Comparison of ENCODE assay signal across 1 cellular context in the genomic region with DNA sequence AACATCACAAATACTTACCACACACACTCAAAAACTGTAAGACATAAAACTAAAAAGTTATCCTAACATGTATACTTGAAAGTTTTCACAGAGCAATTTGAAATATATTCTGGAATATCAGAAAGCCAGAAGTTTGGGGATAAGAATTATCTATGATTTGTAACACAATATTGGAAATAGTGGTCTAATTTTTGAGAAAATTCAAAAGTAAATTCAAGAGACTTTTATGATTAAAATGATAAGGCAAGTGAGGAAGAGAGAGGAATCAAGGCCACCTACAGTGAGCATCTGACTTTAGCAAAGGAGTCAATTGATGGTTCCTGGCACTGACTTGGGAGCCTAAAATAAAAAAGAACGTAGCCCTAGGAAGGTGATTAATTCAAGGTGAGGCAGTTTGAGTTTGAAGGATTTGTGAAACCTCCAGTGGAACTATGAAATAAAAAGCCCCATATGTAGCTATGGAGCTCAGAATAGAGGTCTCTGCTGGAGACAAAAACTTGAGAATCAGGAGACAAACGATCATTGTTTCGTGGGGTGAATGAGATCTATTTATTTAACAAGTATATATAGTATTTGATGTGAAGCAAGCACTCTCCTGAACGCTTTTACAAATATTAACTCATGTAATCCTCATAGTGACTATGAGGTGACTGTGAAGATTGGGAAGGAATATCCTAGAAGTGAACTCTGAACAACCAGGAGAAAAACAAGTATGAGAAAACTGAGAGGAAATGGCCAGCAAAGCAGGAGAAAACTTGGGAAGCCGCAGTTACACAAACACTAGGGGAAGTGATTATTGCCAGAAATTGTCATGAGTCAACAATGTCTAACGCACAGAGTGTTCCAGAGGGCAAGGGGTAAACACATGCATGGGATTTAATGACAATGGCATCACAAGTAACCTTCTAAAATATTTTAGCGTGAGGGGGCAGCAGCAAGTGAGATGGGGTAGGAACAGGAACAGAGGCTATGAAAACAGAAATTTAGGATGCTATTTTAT.
TF ChIP-seq lines count a peak whose summit lies in the region.

No MANE protein-coding gene starts in this region.

TF ChIP-seq in HepG2, 621 proteins besides CTCF, POLR2A, EP300 and RAD21 (continued from another document and continues in another):
- no peak for TF ChIP-seq SMARCE1 (IDR thresholded peaks at IDR 0.05; ENCODE audit: borderline replicate concordance)
- TF ChIP-seq THYN1 (CRISPR knock-in tag; IDR thresholded peaks at IDR 0.05; ENCODE audit: borderline replicate concordance, low read depth): no peak
- peak; percentile 100 for TF ChIP-seq TBX2 (CRISPR knock-in tag; IDR thresholded peaks at IDR 0.05; ENCODE audit: borderline replicate concordance)
- TF ChIP-seq UBTF (CRISPR knock-in tag; IDR thresholded peaks at IDR 0.05): peak; percentile 37; the same call in 1 of the 2 replicates
- TF ChIP-seq, protein P1, sequence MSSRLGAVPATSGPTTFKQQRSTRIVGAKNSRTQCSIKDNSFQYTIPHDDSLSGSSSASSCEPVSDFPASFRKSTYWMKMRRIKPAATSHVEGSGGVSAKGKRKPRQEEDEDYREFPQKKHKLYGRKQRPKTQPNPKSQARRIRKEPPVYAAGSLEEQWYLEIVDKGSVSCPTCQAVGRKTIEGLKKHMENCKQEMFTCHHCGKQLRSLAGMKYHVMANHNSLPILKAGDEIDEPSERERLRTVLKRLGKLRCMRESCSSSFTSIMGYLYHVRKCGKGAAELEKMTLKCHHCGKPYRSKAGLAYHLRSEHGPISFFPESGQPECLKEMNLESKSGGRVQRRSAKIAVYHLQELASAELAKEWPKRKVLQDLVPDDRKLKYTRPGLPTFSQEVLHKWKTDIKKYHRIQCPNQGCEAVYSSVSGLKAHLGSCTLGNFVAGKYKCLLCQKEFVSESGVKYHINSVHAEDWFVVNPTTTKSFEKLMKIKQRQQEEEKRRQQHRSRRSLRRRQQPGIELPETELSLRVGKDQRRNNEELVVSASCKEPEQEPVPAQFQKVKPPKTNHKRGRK (CRISPR knock-in tag; IDR thresholded peaks at IDR 0.05): no peak
- TF ChIP-seq KLF13 (CRISPR knock-in tag; IDR thresholded peaks at IDR 0.05): no peak
- no peak for TF ChIP-seq ZC3H4 (CRISPR knock-in tag; IDR thresholded peaks at IDR 0.05; ENCODE audit: borderline replicate concordance)
- TF ChIP-seq NR1H2 (CRISPR knock-in tag; IDR thresholded peaks at IDR 0.05; ENCODE audit: borderline replicate concordance, low read depth): no peak
- TF ChIP-seq ASH2L (IDR thresholded peaks at IDR 0.05; ENCODE audit: insufficient read length, low read depth, low read length): peak; percentile 93
- peak; percentile 88 for TF ChIP-seq ZMYM4 (CRISPR knock-in tag; IDR thresholded peaks at IDR 0.05)
- 0 out of 2 replicates have a peak, but pooled peaks have one; percentile 78 for TF ChIP-seq CREB3 (CRISPR knock-in tag; IDR thresholded peaks at IDR 0.05)
- peak; percentile 53; the same call in 1 of the 2 replicates for TF ChIP-seq ZFP36L1 (CRISPR knock-in tag; IDR thresholded peaks at IDR 0.05)
- TF ChIP-seq, protein P2, sequence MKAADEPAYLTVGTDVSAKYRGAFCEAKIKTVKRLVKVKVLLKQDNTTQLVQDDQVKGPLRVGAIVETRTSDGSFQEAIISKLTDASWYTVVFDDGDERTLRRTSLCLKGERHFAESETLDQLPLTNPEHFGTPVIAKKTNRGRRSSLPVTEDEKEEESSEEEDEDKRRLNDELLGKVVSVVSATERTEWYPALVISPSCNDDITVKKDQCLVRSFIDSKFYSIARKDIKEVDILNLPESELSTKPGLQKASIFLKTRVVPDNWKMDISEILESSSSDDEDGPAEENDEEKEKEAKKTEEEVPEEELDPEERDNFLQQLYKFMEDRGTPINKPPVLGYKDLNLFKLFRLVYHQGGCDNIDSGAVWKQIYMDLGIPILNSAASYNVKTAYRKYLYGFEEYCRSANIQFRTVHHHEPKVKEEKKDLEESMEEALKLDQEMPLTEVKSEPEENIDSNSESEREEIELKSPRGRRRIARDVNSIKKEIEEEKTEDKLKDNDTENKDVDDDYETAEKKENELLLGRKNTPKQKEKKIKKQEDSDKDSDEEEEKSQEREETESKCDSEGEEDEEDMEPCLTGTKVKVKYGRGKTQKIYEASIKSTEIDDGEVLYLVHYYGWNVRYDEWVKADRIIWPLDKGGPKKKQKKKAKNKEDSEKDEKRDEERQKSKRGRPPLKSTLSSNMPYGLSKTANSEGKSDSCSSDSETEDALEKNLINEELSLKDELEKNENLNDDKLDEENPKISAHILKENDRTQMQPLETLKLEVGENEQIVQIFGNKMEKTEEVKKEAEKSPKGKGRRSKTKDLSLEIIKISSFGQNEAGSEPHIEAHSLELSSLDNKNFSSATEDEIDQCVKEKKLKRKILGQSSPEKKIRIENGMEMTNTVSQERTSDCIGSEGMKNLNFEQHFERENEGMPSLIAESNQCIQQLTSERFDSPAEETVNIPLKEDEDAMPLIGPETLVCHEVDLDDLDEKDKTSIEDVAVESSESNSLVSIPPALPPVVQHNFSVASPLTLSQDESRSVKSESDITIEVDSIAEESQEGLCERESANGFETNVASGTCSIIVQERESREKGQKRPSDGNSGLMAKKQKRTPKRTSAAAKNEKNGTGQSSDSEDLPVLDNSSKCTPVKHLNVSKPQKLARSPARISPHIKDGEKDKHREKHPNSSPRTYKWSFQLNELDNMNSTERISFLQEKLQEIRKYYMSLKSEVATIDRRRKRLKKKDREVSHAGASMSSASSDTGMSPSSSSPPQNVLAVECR (CRISPR knock-in tag; IDR thresholded peaks at IDR 0.05; ENCODE audit: borderline replicate concordance): peak; percentile 27; the same call in 1 of the 2 replicates
- TF ChIP-seq ZNF598 (CRISPR knock-in tag; IDR thresholded peaks at IDR 0.05; ENCODE audit: borderline replicate concordance): no peak
- TF ChIP-seq PITX1 (CRISPR knock-in tag; IDR thresholded peaks at IDR 0.05): peak; percentile 98
- TF ChIP-seq ZNF138 (CRISPR knock-in tag; IDR thresholded peaks at IDR 0.05; ENCODE audit: low read depth): peak; percentile 80; the same call in 1 of the 2 replicates
- TF ChIP-seq ZNF350 (CRISPR knock-in tag; IDR thresholded peaks at IDR 0.05; ENCODE audit: borderline replicate concordance, low read depth): no peak
- peak; percentile 97 for TF ChIP-seq SMAD3 (CRISPR knock-in tag; IDR thresholded peaks at IDR 0.05)
- no peak; the same call in 1 of the 2 replicates for TF ChIP-seq GMEB1 (CRISPR knock-in tag; IDR thresholded peaks at IDR 0.05; ENCODE audit: borderline replicate concordance)
- no peak for TF ChIP-seq PAX8 (CRISPR knock-in tag; IDR thresholded peaks at IDR 0.05; ENCODE audit: borderline replicate concordance)
- TF ChIP-seq ZNF260 (CRISPR knock-in tag; IDR thresholded peaks at IDR 0.05; ENCODE audit: borderline replicate concordance, low read depth): no peak
- no peak for TF ChIP-seq SRSF1 (optimal IDR thresholded peaks at IDR 0.05; ENCODE audit: low read depth, low read length)
- TF ChIP-seq MYNN (CRISPR knock-in tag; IDR thresholded peaks at IDR 0.05; ENCODE audit: low read depth): no peak
- TF ChIP-seq, protein P3, sequence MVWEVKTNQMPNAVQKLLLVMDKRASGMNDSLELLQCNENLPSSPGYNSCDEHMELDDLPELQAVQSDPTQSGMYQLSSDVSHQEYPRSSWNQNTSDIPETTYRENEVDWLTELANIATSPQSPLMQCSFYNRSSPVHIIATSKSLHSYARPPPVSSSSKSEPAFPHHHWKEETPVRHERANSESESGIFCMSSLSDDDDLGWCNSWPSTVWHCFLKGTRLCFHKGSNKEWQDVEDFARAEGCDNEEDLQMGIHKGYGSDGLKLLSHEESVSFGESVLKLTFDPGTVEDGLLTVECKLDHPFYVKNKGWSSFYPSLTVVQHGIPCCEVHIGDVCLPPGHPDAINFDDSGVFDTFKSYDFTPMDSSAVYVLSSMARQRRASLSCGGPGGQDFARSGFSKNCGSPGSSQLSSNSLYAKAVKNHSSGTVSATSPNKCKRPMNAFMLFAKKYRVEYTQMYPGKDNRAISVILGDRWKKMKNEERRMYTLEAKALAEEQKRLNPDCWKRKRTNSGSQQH (CRISPR knock-in tag; IDR thresholded peaks at IDR 0.05; ENCODE audit: low read depth): 0 out of 2 replicates have a peak, but pooled peaks have one; percentile 45
- peak; percentile 57; the same call in 1 of the 2 replicates for TF ChIP-seq ZMYM3 (CRISPR knock-in tag; IDR thresholded peaks at IDR 0.05)
- TF ChIP-seq, protein P4, sequence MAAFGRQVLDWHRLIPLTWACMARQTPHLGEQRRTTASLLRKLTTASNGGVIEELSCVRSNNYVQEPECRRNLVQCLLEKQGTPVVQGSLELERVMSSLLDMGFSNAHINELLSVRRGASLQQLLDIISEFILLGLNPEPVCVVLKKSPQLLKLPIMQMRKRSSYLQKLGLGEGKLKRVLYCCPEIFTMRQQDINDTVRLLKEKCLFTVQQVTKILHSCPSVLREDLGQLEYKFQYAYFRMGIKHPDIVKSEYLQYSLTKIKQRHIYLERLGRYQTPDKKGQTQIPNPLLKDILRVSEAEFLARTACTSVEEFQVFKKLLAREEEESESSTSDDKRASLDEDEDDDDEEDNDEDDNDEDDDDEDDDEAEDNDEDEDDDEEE (CRISPR knock-in tag; IDR thresholded peaks at IDR 0.05): no peak
- TF ChIP-seq, protein P5, sequence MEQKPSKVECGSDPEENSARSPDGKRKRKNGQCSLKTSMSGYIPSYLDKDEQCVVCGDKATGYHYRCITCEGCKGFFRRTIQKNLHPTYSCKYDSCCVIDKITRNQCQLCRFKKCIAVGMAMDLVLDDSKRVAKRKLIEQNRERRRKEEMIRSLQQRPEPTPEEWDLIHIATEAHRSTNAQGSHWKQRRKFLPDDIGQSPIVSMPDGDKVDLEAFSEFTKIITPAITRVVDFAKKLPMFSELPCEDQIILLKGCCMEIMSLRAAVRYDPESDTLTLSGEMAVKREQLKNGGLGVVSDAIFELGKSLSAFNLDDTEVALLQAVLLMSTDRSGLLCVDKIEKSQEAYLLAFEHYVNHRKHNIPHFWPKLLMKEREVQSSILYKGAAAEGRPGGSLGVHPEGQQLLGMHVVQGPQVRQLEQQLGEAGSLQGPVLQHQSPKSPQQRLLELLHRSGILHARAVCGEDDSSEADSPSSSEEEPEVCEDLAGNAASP (CRISPR knock-in tag; IDR thresholded peaks at IDR 0.05; ENCODE audit: borderline replicate concordance): peak; percentile 92
- TF ChIP-seq ZNF33A (CRISPR knock-in tag; IDR thresholded peaks at IDR 0.05; ENCODE audit: borderline replicate concordance): no peak; the same call in 1 of the 2 replicates
- TF ChIP-seq DPF2 (CRISPR knock-in tag; IDR thresholded peaks at IDR 0.05; ENCODE audit: borderline replicate concordance, low read depth): peak; percentile 92
- peak; percentile 81 for TF ChIP-seq ONECUT2 (CRISPR knock-in tag; IDR thresholded peaks at IDR 0.05)
- peak; percentile 78; the same call in 1 of the 2 replicates for TF ChIP-seq ZNF605 (CRISPR knock-in tag; IDR thresholded peaks at IDR 0.05)
- TF ChIP-seq NFIC (IDR thresholded peaks at IDR 0.05; ENCODE audit: low read length): peak; percentile 97
- TF ChIP-seq TSC22D2 (CRISPR knock-in tag; IDR thresholded peaks at IDR 0.05; ENCODE audit: borderline replicate concordance): peak; percentile 78; the same call in 1 of the 2 replicates
- TF ChIP-seq ZNF549 (CRISPR knock-in tag; IDR thresholded peaks at IDR 0.05): no peak
- TF ChIP-seq ZNF747 (CRISPR knock-in tag; IDR thresholded peaks at IDR 0.05; ENCODE audit: borderline replicate concordance): peak; percentile 93; the same call in 1 of the 2 replicates
- TF ChIP-seq SALL1 (CRISPR knock-in tag; IDR thresholded peaks at IDR 0.05): peak; percentile 97
- peak; percentile 81 for TF ChIP-seq HNF1B (CRISPR knock-in tag; IDR thresholded peaks at IDR 0.05)
- TF ChIP-seq ISL2 (CRISPR knock-in tag; IDR thresholded peaks at IDR 0.05): peak; percentile 99
- TF ChIP-seq SMC3 (IDR thresholded peaks at IDR 0.05; ENCODE audit: low read length): peak; percentile 30; the same call in 1 of the 2 replicates
